In the genomic region with DNA sequence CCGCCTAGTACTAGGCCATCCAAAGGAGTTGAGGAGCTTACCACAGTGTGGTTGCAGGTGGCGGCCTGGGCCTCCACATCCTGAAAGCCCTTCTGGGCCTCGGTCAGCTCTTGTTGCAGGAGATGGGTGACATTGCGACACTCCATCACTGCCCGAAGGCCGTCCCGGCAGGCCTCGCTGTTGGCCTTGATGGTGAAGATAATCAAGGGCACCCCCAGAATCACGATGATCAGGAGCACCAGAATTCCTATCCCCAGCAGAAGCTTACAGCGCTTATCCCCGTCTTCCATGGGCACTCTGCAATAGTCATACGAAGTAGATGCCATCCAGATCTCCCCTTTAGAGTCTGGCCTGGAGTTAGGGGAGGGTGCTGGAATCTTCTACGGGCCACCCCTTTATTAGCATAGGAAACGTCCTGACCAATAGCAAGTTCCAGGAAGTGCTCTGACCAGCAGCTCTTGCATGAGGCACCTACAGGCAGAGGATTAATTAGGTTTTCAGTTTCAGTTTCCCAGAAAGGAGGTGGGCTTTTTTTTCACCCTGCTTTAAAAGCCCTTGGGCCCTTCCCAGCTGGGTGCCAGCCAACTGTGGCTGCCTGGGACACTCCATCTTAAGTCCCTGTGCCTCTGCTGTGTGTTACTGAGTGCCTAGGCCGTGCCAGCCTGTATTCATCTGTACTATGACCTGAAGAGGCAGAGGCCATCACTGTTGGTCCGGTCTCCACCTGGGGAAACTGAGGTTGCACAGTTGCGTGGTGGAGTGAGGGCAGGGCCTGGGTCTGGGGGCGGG, we compare ENCODE assay signal across 8 cellular contexts. TPM values are rescaled to one million over a fixed set of nuclear protein-coding genes. Genes with fewer than 3 reads are reported as not detected.
DNase-seq lines count a peak whose midpoint lies in the region; ATAC-seq and TF ChIP-seq lines count a peak whose summit lies in the region.

A gene with protein sequence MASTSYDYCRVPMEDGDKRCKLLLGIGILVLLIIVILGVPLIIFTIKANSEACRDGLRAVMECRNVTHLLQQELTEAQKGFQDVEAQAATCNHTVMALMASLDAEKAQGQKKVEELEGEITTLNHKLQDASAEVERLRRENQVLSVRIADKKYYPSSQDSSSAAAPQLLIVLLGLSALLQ (minus strand): TSS at position 381 of the 789 bp plus-strand sequence. CDS start 55 bp downstream, at position 326.

- no peaks in the 10 kb centered on the region for H3K9me3 ChIP-seq in Peyer's patch
- no peaks in the 10 kb centered on the region for H3K9me3 ChIP-seq in right atrium auricular region

- peak; percentile 78 for ATAC-seq in HG03045 (IDR thresholded peaks at IDR 0.05; ENCODE audit: unreplicated experiment)

- DNase-seq in activated gamma-delta T cell treated with Interleukin-2 at 50 U/mL for 16 hours (peak; percentile 40), activated gamma-delta T cell (lab: John Stamatoyannopoulos, UW) (no peak), Peyer's patch (peak; percentile 63 to 81 (median 77)), right atrium auricular region (ENCODE audit: low spot score) (no peak), NCI-H146 (lab: John Stamatoyannopoulos, UW) (no peak)
- DNase-seq in activated naive CD8-positive, alpha-beta T cell treated with anti-CD3 and anti-CD28 coated beads for 36 hours, result peak; percentile 69

- H3K36me3 Mint-ChIP-seq in activated naive CD8-positive, alpha-beta T cell treated with anti-CD3 and anti-CD28 coated beads for 36 hours, result peaks cover 36% of the 10 kb centered on the region

- TF ChIP-seq CTCF in Peyer's patch (IDR thresholded peaks at IDR 0.05) (no peak), right atrium auricular region (IDR thresholded peaks at IDR 0.05) (no peak)

- H3K4me1 Mint-ChIP-seq in activated naive CD8-positive, alpha-beta T cell treated with anti-CD3 and anti-CD28 coated beads for 36 hours, result peaks cover 36% of the 10 kb centered on the region

- H3K27ac ChIP-seq in Peyer's patch (peak within 1 kb of the TSS; percentile 87 to 93 (median 91)), right atrium auricular region (peak within 1 kb of the TSS; percentile 79 to 87), rectal smooth muscle tissue (ENCODE audit: low read depth, low read length) (peak within 1 kb of the TSS; percentile 70)

- peak within 1 kb of the TSS; percentile 96 for H3K27ac Mint-ChIP-seq in activated naive CD8-positive, alpha-beta T cell treated with anti-CD3 and anti-CD28 coated beads for 36 hours

- H3K9ac ChIP-seq in rectal smooth muscle tissue (ENCODE audit: low read length), result peak within 1 kb of the TSS; percentile 34

- H3K36me3 ChIP-seq in Peyer's patch (no peaks in the 10 kb centered on the region), right atrium auricular region (no peaks in the 10 kb centered on the region), rectal smooth muscle tissue (ENCODE audit: control insufficient read depth, insufficient read depth, low read length) (no peaks in the 10 kb centered on the region)

- H3K27me3 ChIP-seq in Peyer's patch (no peaks in the 10 kb centered on the region), right atrium auricular region (no peaks in the 10 kb centered on the region), rectal smooth muscle tissue (ENCODE audit: control insufficient read depth, insufficient read depth, low read length) (no peaks in the 10 kb centered on the region)

- peak in 1 of 2 donors; percentile 25 for TF ChIP-seq POLR2A in Peyer's patch (IDR thresholded peaks at IDR 0.05)

- H3K4me3 ChIP-seq in Peyer's patch (peak within 1 kb of the TSS; percentile 49 to 56 (median 52)), right atrium auricular region (peak within 1 kb of the TSS; percentile 37 to 54), rectal smooth muscle tissue (ENCODE audit: low read length) (peak within 1 kb of the TSS; percentile 69)

- H3K9me3 Mint-ChIP-seq in activated naive CD8-positive, alpha-beta T cell treated with anti-CD3 and anti-CD28 coated beads for 36 hours, result no peaks in the 10 kb centered on the region

- peak within 1 kb of the TSS; percentile 92 for H3K4me3 Mint-ChIP-seq in activated naive CD8-positive, alpha-beta T cell treated with anti-CD3 and anti-CD28 coated beads for 36 hours

- H3K27me3 Mint-ChIP-seq in activated naive CD8-positive, alpha-beta T cell treated with anti-CD3 and anti-CD28 coated beads for 36 hours, result no peaks in the 10 kb centered on the region

- H3K4me1 ChIP-seq in Peyer's patch (peaks cover 0 to 38% (median 21%) of the 10 kb centered on the region in 4 donors), right atrium auricular region (peaks cover 0 to 33% of the 10 kb centered on the region in 2 donors), rectal smooth muscle tissue (ENCODE audit: control insufficient read depth, insufficient read depth, low read length) (peaks cover 2% of the 10 kb centered on the region)

RNA-seq across cellular contexts. Expression of the gene that starts here (rescaled TPM):
- total RNA-seq in Peyer's patch (100 to 1,000 TPM in 1 of 4 donors, 10 to 100 TPM in 2, 1 to 10 TPM in 1; 9.6 to 101 (median 23.9) TPM), right atrium auricular region (10 to 100 TPM; 32.1 to 35.3 TPM)
- total RNA-seq in activated naive CD8-positive, alpha-beta T cell treated with anti-CD3 and anti-CD28 coated beads for 36 hours, result 10 to 100 TPM; 92.6 to 98.6 TPM

Comparison
In these comparisons a context has a peak if more than half of its experiments do, and no peak if none do; other contexts are left out.
1. DNase-seq: peak in activated gamma-delta T cell treated with Interleukin-2 at 50 U/mL for 16 hours (single experiment), Peyer's patch (3 of 3) and activated naive CD8-positive, alpha-beta T cell treated with anti-CD3 and anti-CD28 coated beads for 36 hours (single experiment); none in activated gamma-delta T cell (single experiment), right atrium auricular region (single experiment) and NCI-H146 (single experiment).
2. Peak in every context shown above with its lines, with median percentiles within 50 percentile points of each other: H3K27ac ChIP-seq and H3K4me3 ChIP-seq.